Comparison of ENCODE assay signal across 8 cellular contexts in the genomic region with DNA sequence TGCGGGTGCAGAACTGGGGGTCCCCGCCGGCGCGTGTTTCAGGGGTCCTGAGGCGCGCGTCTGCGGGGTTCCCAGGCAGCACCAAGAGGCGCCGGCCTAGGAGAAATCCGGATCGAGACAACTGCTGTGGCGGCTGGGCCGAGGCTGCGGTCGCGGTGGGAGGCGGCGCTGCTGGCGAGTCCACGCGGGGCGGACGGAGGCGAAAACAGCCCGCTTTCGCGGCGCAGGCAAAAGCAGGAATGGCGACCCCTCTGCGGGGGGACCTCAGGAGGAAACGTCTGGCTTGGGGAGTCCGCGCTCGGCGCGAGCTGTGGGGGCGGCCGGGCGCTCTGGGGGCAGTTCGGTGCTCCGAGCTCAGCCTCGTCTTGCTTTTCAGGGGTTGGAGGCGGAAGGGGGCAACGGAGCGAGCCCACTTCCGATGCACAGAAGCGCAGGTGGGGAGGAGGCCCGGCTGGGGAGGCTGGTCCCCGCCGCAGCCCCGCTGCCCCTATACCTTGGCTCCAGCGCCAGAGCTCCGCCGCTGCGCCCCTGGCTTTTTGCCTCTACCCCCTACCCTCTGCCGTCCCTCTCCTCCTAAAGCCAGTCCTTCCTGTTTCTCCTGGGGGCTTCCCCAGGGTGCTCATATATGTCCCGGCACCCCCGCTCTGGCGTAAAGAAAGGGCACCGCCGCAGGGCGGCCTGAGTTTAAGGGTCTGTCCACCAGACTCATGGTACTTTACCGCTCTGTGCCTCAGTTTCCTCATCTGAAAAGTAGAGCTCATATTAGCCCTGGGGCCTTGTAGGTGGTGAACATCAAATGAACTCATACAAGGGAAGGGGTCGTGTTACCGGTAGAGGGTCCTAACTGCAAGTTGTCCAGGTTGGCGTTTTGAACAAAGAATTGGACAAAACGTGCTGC.
DNase-seq lines count a peak whose midpoint lies in the region; ATAC-seq and TF ChIP-seq lines count a peak whose summit lies in the region.

No MANE protein-coding gene starts in this region.

- TF ChIP-seq CTCF in GM13977 (IDR thresholded peaks at IDR 0.05; ENCODE audit: extremely low read depth, insufficient read depth, missing control alignments) = no peak

- no peaks in the 10 kb centered on the region for H3K36me3 Mint-ChIP-seq in T-helper 17 cell (ENCODE audit: low read depth)
- peaks cover 15% of the 10 kb centered on the region for H3K36me3 Mint-ChIP-seq in central memory CD8-positive, alpha-beta T cell (ENCODE audit: insufficient read depth)
- no peaks in the 10 kb centered on the region for H3K36me3 Mint-ChIP-seq in stimulated activated memory B cell treated with anti-CD40 and anti-IgM and Interleukin-4, amounts not matched to agents 10 μg/mL and 1 μg/mL and 100 μg/mL, for 72 hours

- no peaks in the 10 kb centered on the region for H3K9me3 Mint-ChIP-seq in central memory CD8-positive, alpha-beta T cell
- H3K9me3 Mint-ChIP-seq in stimulated activated memory B cell treated with anti-CD40 and anti-IgM and Interleukin-4, amounts not matched to agents 10 μg/mL and 1 μg/mL and 100 μg/mL, for 72 hours = no peaks in the 10 kb centered on the region

- DNase-seq in GM13977 (ENCODE audit: low spot score) (peak; percentile 78), T-helper 17 cell (no peak), left kidney (ENCODE audit: low read depth, low spot score) (peak; percentile 70), SHP77 treated with DMSO at 0.1 percent for 48 hours (lab: John Stamatoyannopoulos, UW) (no peak), dedifferentiated amniotic fluid mesenchymal stem cell (ENCODE audit: extremely low spot score) (no peak)
- peak in 1 of 2 donors; percentile 30 for DNase-seq in central memory CD8-positive, alpha-beta T cell (ENCODE audit: low spot score in 2 of 2)

- no peaks in the 10 kb centered on the region for H3K27me3 Mint-ChIP-seq in T-helper 17 cell
- H3K27me3 Mint-ChIP-seq in central memory CD8-positive, alpha-beta T cell = no peaks in the 10 kb centered on the region
- H3K27me3 Mint-ChIP-seq in stimulated activated memory B cell treated with anti-CD40 and anti-IgM and Interleukin-4, amounts not matched to agents 10 μg/mL and 1 μg/mL and 100 μg/mL, for 72 hours = no peaks in the 10 kb centered on the region

- ATAC-seq in HG02970 (IDR thresholded peaks at IDR 0.05; ENCODE audit: low FRiP score, unreplicated experiment) (peak; percentile 30), T-helper 17 cell (peak; percentile 34)
- peak; percentile 47 for ATAC-seq in central memory CD8-positive, alpha-beta T cell (replicated peaks; ENCODE audit: extremely low read depth, poor library complexity, severe bottlenecking)
- ATAC-seq in stimulated activated memory B cell treated with anti-CD40 and anti-IgM and Interleukin-4, amounts not matched to agents 10 μg/mL and 1 μg/mL and 100 μg/mL, for 72 hours = peak; percentile 67

- H3K27ac Mint-ChIP-seq in T-helper 17 cell = peak overlapping the region; percentile 97
- peak overlapping the region; percentile 96 for H3K27ac Mint-ChIP-seq in central memory CD8-positive, alpha-beta T cell (ENCODE audit: low read depth)
- H3K27ac Mint-ChIP-seq in stimulated activated memory B cell treated with anti-CD40 and anti-IgM and Interleukin-4, amounts not matched to agents 10 μg/mL and 1 μg/mL and 100 μg/mL, for 72 hours = peak overlapping the region; percentile 96

- H3K4me3 Mint-ChIP-seq in T-helper 17 cell = peak overlapping the region; percentile 99
- H3K4me3 Mint-ChIP-seq in central memory CD8-positive, alpha-beta T cell = peak overlapping the region; percentile 95
- peak overlapping the region; percentile 95 for H3K4me3 Mint-ChIP-seq in stimulated activated memory B cell treated with anti-CD40 and anti-IgM and Interleukin-4, amounts not matched to agents 10 μg/mL and 1 μg/mL and 100 μg/mL, for 72 hours

- in situ Hi-C loops in GM13977 (cut with MboI; ENCODE audit: low pct_unique_long_range_greater_than_20kb, low sequenced_read_pairs, unreplicated experiment) = no loop called here

- no peaks in the 10 kb centered on the region for H3K9me3 ChIP-seq in T-helper 17 cell (ENCODE audit: control insufficient read depth, low read length, poor library complexity, severe bottlenecking)

- peaks cover 26% of the 10 kb centered on the region for H3K4me1 Mint-ChIP-seq in T-helper 17 cell
- H3K4me1 Mint-ChIP-seq in central memory CD8-positive, alpha-beta T cell = peaks cover 33% of the 10 kb centered on the region
- peaks cover 29% of the 10 kb centered on the region for H3K4me1 Mint-ChIP-seq in stimulated activated memory B cell treated with anti-CD40 and anti-IgM and Interleukin-4, amounts not matched to agents 10 μg/mL and 1 μg/mL and 100 μg/mL, for 72 hours

Comparison
In these comparisons a context has a peak if more than half of its experiments do, and no peak if none do; other contexts are left out.
1. DNase-seq: peak in GM13977 (single experiment) and left kidney (single experiment); none in T-helper 17 cell (0 of 3), SHP77 treated with DMSO at 0.1 percent for 48 hours (single experiment) and dedifferentiated amniotic fluid mesenchymal stem cell (single experiment).
2. Peak in every context shown above with its lines, with median percentiles within 50 percentile points of each other: ATAC-seq, H3K27ac Mint-ChIP-seq and H3K4me3 Mint-ChIP-seq.